26 cellular contexts compared by ENCODE assay signal in genomic region chr15:53226559-53226958, GRCh38.
"Had no signal": no experiment of that assay in that cellular context is flagged by ENCODE, and none has a peak within 500 bp of the region (broad histone marks: within the 10 kb centered on the region; RNA-seq: fewer than 3 reads in every experiment).

No MANE protein-coding gene starts in this region.

- H3K79me2 ChIP-seq: hepatocyte had no signal

- H3K4me3 ChIP-seq: colonic mucosa, coronary artery, dorsolateral prefrontal cortex, esophagus squamous epithelium, gastrocnemius medialis, gastroesophageal sphincter, heart left ventricle, heart right ventricle, hepatocyte had no signal

- H3K4me1 ChIP-seq: colonic mucosa, esophagus squamous epithelium, foreskin keratinocyte, gastrocnemius medialis, gastroesophageal sphincter, heart left ventricle, heart right ventricle had no signal

- H3K4me2 ChIP-seq: hepatocyte had no signal

- ATAC-seq: effector memory CD8-positive, alpha-beta T cell; esophagus mucosa; foreskin keratinocyte; gastrocnemius medialis; gastroesophageal sphincter; heart left ventricle; heart right ventricle had no signal

- FAIRE-seq: colon, endometrium, endothelial cell of umbilical vein, frontal cortex had no signal

- H3K27me3 ChIP-seq: colonic mucosa, esophagus squamous epithelium, foreskin keratinocyte, gastrocnemius medialis, gastroesophageal sphincter, heart left ventricle, heart right ventricle, hepatocyte had no signal

- DNase-seq: colonic mucosa; cortex of kidney; dorsolateral prefrontal cortex; effector CD4-positive, alpha-beta T cell; effector CD8-positive, alpha-beta T cell; effector memory CD4-positive, alpha-beta T cell; effector memory CD8-positive, alpha-beta T cell; endodermal cell; erythroblast; esophagus squamous epithelium; foreskin fibroblast; foreskin keratinocyte; gastrocnemius medialis; glutamatergic neuron; head of caudate nucleus; heart left ventricle; heart right ventricle had no signal

- H3K36me3 ChIP-seq: colonic mucosa, esophagus squamous epithelium, gastrocnemius medialis, gastroesophageal sphincter, heart left ventricle, heart right ventricle had no signal

- H3K9me3 ChIP-seq: colonic mucosa, esophagus squamous epithelium, gastrocnemius medialis, gastroesophageal sphincter, heart left ventricle, heart right ventricle had no signal

- H3K27ac ChIP-seq: colonic mucosa, coronary artery, dorsolateral prefrontal cortex, epithelial cell of prostate, esophagus squamous epithelium, foreskin keratinocyte, gastrocnemius medialis, gastroesophageal sphincter, heart left ventricle, heart right ventricle, hepatocyte had no signal

- H2AFZ ChIP-seq: hepatocyte had no signal
